ENCODE assay signal across 19 cellular contexts in genomic region chr6:15108383-15108715, GRCh38.
A peak's percentile ranks its signal among the peaks of the same experiment; 100 is the strongest.
DNase-seq lines count a peak whose midpoint lies in the region; ATAC-seq and TF ChIP-seq lines count a peak whose summit lies in the region.
"Had no signal": no experiment of that assay in that cellular context is flagged by ENCODE, and none has a peak within 500 bp of the region (broad histone marks: within the 10 kb centered on the region; RNA-seq: fewer than 3 reads in every experiment).

No MANE protein-coding gene starts in this region.

- intact Hi-C loops in A673 (cut with micrococcal nuclease; ENCODE audit: unreplicated experiment) = loop anchor here (1.0 to 5.0 kb wide), 10 partner anchors 77 to 1200 kb away; partner anchors contain the start of gene JARID2

- no peak for ATAC-seq in GM21717 (IDR thresholded peaks at IDR 0.05; ENCODE audit: unreplicated experiment)
- ATAC-seq: A549, GM12878, HCT116 had no signal

- H3K36me3 ChIP-seq in A673 (ENCODE audit: insufficient read depth, low read length, poor library complexity, severe bottlenecking) (no peaks in the 10 kb centered on the region), SK-N-MC (ENCODE audit: insufficient read depth, low read length) (no peaks in the 10 kb centered on the region), neutrophil (no peaks in the 10 kb centered on the region)
- peaks cover 0 to 6% (median 0%) of the 10 kb centered on the region in 11 experiments; a peak in 1 of 22 replicates for H3K36me3 ChIP-seq in BLaER1 treated with 17β-estradiol and CSF1 and Interleukin-3, amounts not matched to agents 10 nM and 100 nM

- H3K27ac ChIP-seq in A673 (ENCODE audit: low read depth, low read length, poor library complexity, severe bottlenecking) (peak overlapping the region; percentile 100), SK-N-MC (peak overlapping the region; percentile 100), neutrophil (peak overlapping the region; percentile 36)
- H3K27ac ChIP-seq in BLaER1 treated with 17β-estradiol and CSF1 and Interleukin-3, amounts not matched to agents 10 nM and 100 nM = peak overlapping the region in 2 of 11 experiments; percentile 47; a peak in 1 of 22 replicates
- H3K27ac ChIP-seq: A549 had no signal

- no TSS peak for BruUV-seq in A673 (replicated peaks; lab: Mats Ljungman, UMichigan)

- peaks cover 4% of the 10 kb centered on the region for H3K9me3 ChIP-seq in A673 (ENCODE audit: low read depth, low read length, poor library complexity, severe bottlenecking)
- peaks cover 18 to 34% (median 25%) of the 10 kb centered on the region in 11 experiments for H3K9me3 ChIP-seq in BLaER1 treated with 17β-estradiol and CSF1 and Interleukin-3, amounts not matched to agents 10 nM and 100 nM (replicated peaks in 1 of 11)
- no peaks in the 10 kb centered on the region for H3K9me3 ChIP-seq in SK-N-MC (ENCODE audit: low read depth, low read length)
- H3K9me3 ChIP-seq in neutrophil = no peaks in the 10 kb centered on the region
- H3K9me3 ChIP-seq: A549 had no signal

- H3K4me1 ChIP-seq in A673 (ENCODE audit: insufficient read depth, low read length, poor library complexity, severe bottlenecking) (peaks cover 54% of the 10 kb centered on the region), neutrophil (ENCODE audit: control insufficient read depth in 1 of 2, insufficient read depth in 1 of 2, low read depth in 1 of 2, low read length in 1 of 2) (peaks cover 19 to 20% of the 10 kb centered on the region in 2 experiments)
- H3K4me1 ChIP-seq in BLaER1 treated with 17β-estradiol and CSF1 and Interleukin-3, amounts not matched to agents 10 nM and 100 nM = peaks cover 13 to 42% (median 23%) of the 10 kb centered on the region in 10 experiments; a peak in 19 of 20 replicates
- H3K4me1 ChIP-seq: A549 had no signal

- CTCF ChIA-PET in A673 (lab: Charles Lee) = interaction anchor here (0.8 kb wide), 2 partner anchors 653 to 726 kb away, joined by 3 to 4 read pairs; no protein-coding TSS in a partner anchor

- no peaks in the 10 kb centered on the region for H4K20me1 ChIP-seq in BLaER1 treated with 17β-estradiol and CSF1 and Interleukin-3, amounts not matched to agents 10 nM and 100 nM

- H3K4me3 ChIP-seq in A673 (ENCODE audit: low read depth, low read length, poor library complexity, severe bottlenecking) (no peak overlapping the region), SK-N-MC (peak overlapping the region; percentile 53), neutrophil (ENCODE audit: low read depth in 1 of 2, low read length in 1 of 2) (no peak overlapping the region)
- H3K4me3 ChIP-seq in BLaER1 treated with 17β-estradiol and CSF1 and Interleukin-3, amounts not matched to agents 10 nM and 100 nM = no peak overlapping the region
- H3K4me3 ChIP-seq: A549, GM12878 had no signal

- no peak overlapping the region for H3K9ac ChIP-seq in BLaER1 treated with 17β-estradiol and CSF1 and Interleukin-3, amounts not matched to agents 10 nM and 100 nM
- peak overlapping the region; percentile 84 for H3K9ac ChIP-seq in SK-N-MC (ENCODE audit: insufficient read length)

- POLR2A ChIA-PET in A673 (lab: Charles Lee; ENCODE audit: low non-redundant PET) = interaction anchor here (0.5 to 0.7 kb wide), 2 partner anchors 32 to 1407 kb away, joined by 3 to 4 read pairs; no protein-coding TSS in a partner anchor

- peak overlapping the region; percentile 1 to 56 (median 40); a peak in 19 of 22 replicates for H3K4me2 ChIP-seq in BLaER1 treated with 17β-estradiol and CSF1 and Interleukin-3, amounts not matched to agents 10 nM and 100 nM
- H3K4me2 ChIP-seq: A549 had no signal

- TF ChIP-seq CTCF in A673 (conservative IDR thresholded peaks at IDR 0.05; ENCODE audit: low read depth, low read length) = no peak
- TF ChIP-seq CTCF in neutrophil (IDR thresholded peaks at IDR 0.05) = no peak

- no peaks in the 10 kb centered on the region for H3K27me3 ChIP-seq in A673 (replicated peaks; ENCODE audit: insufficient read depth, low read depth, low read length, poor library complexity)
- H3K27me3 ChIP-seq in BLaER1 treated with 17β-estradiol and CSF1 and Interleukin-3, amounts not matched to agents 10 nM and 100 nM = no peaks in the 10 kb centered on the region
- H3K27me3 ChIP-seq in neutrophil = no peaks in the 10 kb centered on the region

- peak; percentile 96 for DNase-seq in A673 (ENCODE audit: low spot score)
- peak; percentile 100 for DNase-seq in SK-N-MC (ENCODE audit: low read depth, low spot score)
- no peak for DNase-seq in activated gamma-delta T cell (lab: John Stamatoyannopoulos, UW)
- no peak for DNase-seq in central memory CD4-positive, alpha-beta T cell
- DNase-seq: 8988T; CD4-positive, alpha-beta T cell; CD8-positive, alpha-beta memory T cell; DMS 273 treated with DMSO at 0.1 percent for 48 hours; DMS79; EL; GDM1; H9; HFFc6 had no signal

Comparison
In these comparisons a context has a peak if more than half of its experiments do, and no peak if none do; other contexts are left out.
1. DNase-seq: peak in A673 (single experiment) and SK-N-MC (single experiment); none in activated gamma-delta T cell (single experiment) and central memory CD4-positive, alpha-beta T cell (single experiment).